In genomic region chr11:76724162-76724768, GRCh38 we compare ENCODE assay signal across 25 cellular contexts. TPM values are rescaled to one million over a fixed set of nuclear protein-coding genes. Genes with fewer than 3 reads are reported as not detected.
DNase-seq lines count a peak whose midpoint lies in the region; ATAC-seq and TF ChIP-seq lines count a peak whose summit lies in the region.
"Had no signal": no experiment of that assay in that cellular context is flagged by ENCODE, and none has a peak within 500 bp of the region (broad histone marks: within the 10 kb centered on the region; RNA-seq: fewer than 3 reads in every experiment).

No MANE protein-coding gene starts in this region.

- peaks cover 7% of the 10 kb centered on the region for H3K4me1 Mint-ChIP-seq in GM23338
- H3K4me1 Mint-ChIP-seq in neural crest cell: peaks cover 10% of the 10 kb centered on the region

- H3K27ac ChIP-seq in GM23338 (ENCODE audit: low read depth): no peak overlapping the region
- H3K27ac ChIP-seq: gastroesophageal sphincter, left lung had no signal

- DNase-seq in GM23338 (ENCODE audit: low spot score) (peak; percentile 66), KBM-7 (peak; percentile 37), astrocyte of the hippocampus (ENCODE audit: low read depth, low spot score) (peak; percentile 34), neural crest cell (ENCODE audit: low read depth, low spot score) (peak; percentile 47), NCI-H1105 treated with DMSO at 0.1 percent for 48 hours (lab: John Stamatoyannopoulos, UW) (no peak)
- DNase-seq in stimulated activated CD4-positive, alpha-beta T cell treated with anti-CD3 and anti-CD28 coated beads, Interleukin-12 subunit alpha, Interleukin-12 subunit beta, amount 100 ng/mL, for 4 hours: no peak
- DNase-seq: activated CD4-positive, alpha-beta T cell treated with anti-CD3 and anti-CD28 coated beads for 4 hours; activated effector memory CD4-positive, alpha-beta T cell treated with anti-CD3 and anti-CD28 coated beads, Interleukin-2, amount 50 U/mL, for 16 hours; activated T-cell treated with anti-CD3 and anti-CD28 coated beads, Interleukin-2, amount 50 U/mL, for 1 hour; DMS79; GF-D8; HFFc6; hypothalamus; left lung; naive thymus-derived CD8-positive, alpha-beta T cell; NCI-H2029 treated with DMSO at 0.1 percent for 48 hours; NCI-H2227 treated with DMSO at 0.1 percent for 48 hours; stimulated activated CD4-positive, alpha-beta T cell treated with anti-CD3 and anti-CD28 coated beads, Interleukin-2, amount 100 ng/mL, for 48 hours; trophoblast cell had no signal

- no peak for TF ChIP-seq CTCF in GM23338 (conservative IDR thresholded peaks at IDR 0.05; ENCODE audit: low read depth in 2 of 2)
- TF ChIP-seq CTCF in neural crest cell (conservative IDR thresholded peaks at IDR 0.05): no peak

- H3K9me3 Mint-ChIP-seq in GM23338: no peaks in the 10 kb centered on the region
- no peaks in the 10 kb centered on the region for H3K9me3 Mint-ChIP-seq in neural crest cell
- H3K9me3 Mint-ChIP-seq: CD14-positive monocyte; HFFc6; naive thymus-derived CD8-positive, alpha-beta T cell; stimulated activated effector memory CD8-positive, alpha-beta T cell treated with anti-CD3 and anti-CD28 coated beads, Interleukin-12 subunit alpha, Interleukin-12 subunit beta, amount 100 ng/mL, for 72 hours; T-helper 1 cell treated with Interleukin-12 subunit alpha and Interleukin-12 subunit beta and Interleukin-4 antibody, amounts not matched to agents 30 μg/mL and 1 μg/mL, for 36 hours had no signal

- H3K9me2 ChIP-seq in GM23338 (ENCODE audit: insufficient read depth): no peaks in the 10 kb centered on the region

- ATAC-seq in GM23338 (peak; percentile 39), HG03460 (IDR thresholded peaks at IDR 0.05; ENCODE audit: unreplicated experiment) (no peak)
- ATAC-seq: gastroesophageal sphincter; left lung; naive thymus-derived CD8-positive, alpha-beta T cell had no signal

- H3K27me3 Mint-ChIP-seq in GM23338 (ENCODE audit: insufficient read depth, low read depth, poor library complexity): peaks cover 2% of the 10 kb centered on the region
- peaks cover 49% of the 10 kb centered on the region for H3K27me3 Mint-ChIP-seq in neural crest cell (ENCODE audit: low read depth)

- H3K4me1 ChIP-seq in GM23338 (ENCODE audit: insufficient read depth): no peaks in the 10 kb centered on the region; the same call in 1 of the 2 replicates

- no peak overlapping the region for H3K27ac Mint-ChIP-seq in GM23338
- peak overlapping the region; percentile 3 for H3K27ac Mint-ChIP-seq in neural crest cell (ENCODE audit: unreplicated experiment)
- H3K27ac Mint-ChIP-seq: CD14-positive monocyte; HFFc6; naive thymus-derived CD8-positive, alpha-beta T cell; stimulated activated effector memory CD8-positive, alpha-beta T cell treated with anti-CD3 and anti-CD28 coated beads, Interleukin-12 subunit alpha, Interleukin-12 subunit beta, amount 100 ng/mL, for 72 hours; T-helper 1 cell treated with Interleukin-12 subunit alpha and Interleukin-12 subunit beta and Interleukin-4 antibody, amounts not matched to agents 30 μg/mL and 1 μg/mL, for 36 hours had no signal

- no peaks in the 10 kb centered on the region for H3K27me3 ChIP-seq in GM23338 (ENCODE audit: insufficient read depth)

- H3F3A ChIP-seq in GM23338 (replicated peaks; ENCODE audit: low read depth): no peaks in the 10 kb centered on the region

- no peak overlapping the region for H3K4me2 ChIP-seq in GM23338

- no peaks in the 10 kb centered on the region for H3K36me3 ChIP-seq in GM23338 (ENCODE audit: insufficient read depth)
- H3K36me3 ChIP-seq: gastroesophageal sphincter, left lung had no signal

- no peaks in the 10 kb centered on the region for H4K20me1 ChIP-seq in GM23338 (replicated peaks; ENCODE audit: insufficient read depth)

- no peaks in the 10 kb centered on the region for H3K36me3 Mint-ChIP-seq in GM23338 (ENCODE audit: low read depth)
- no peaks in the 10 kb centered on the region for H3K36me3 Mint-ChIP-seq in neural crest cell (ENCODE audit: low read depth)
- H3K36me3 Mint-ChIP-seq: CD14-positive monocyte; naive thymus-derived CD8-positive, alpha-beta T cell; stimulated activated effector memory CD8-positive, alpha-beta T cell treated with anti-CD3 and anti-CD28 coated beads, Interleukin-12 subunit alpha, Interleukin-12 subunit beta, amount 100 ng/mL, for 72 hours had no signal

- no peak overlapping the region for H2AFZ ChIP-seq in GM23338

- in situ Hi-C loops in KBM-7 (cut with MboI; ENCODE audit: low pct_unique_long_range_greater_than_20kb, low sequenced_read_pairs): no loop called here

- no peak overlapping the region for H3K4me3 ChIP-seq in GM23338
- H3K4me3 ChIP-seq: gastroesophageal sphincter, left lung had no signal

- H3K4me3 Mint-ChIP-seq in GM23338 (no peak overlapping the region), neural crest cell (no peak overlapping the region)
- H3K4me3 Mint-ChIP-seq: CD14-positive monocyte; HFFc6; naive thymus-derived CD8-positive, alpha-beta T cell; stimulated activated effector memory CD8-positive, alpha-beta T cell treated with anti-CD3 and anti-CD28 coated beads, Interleukin-12 subunit alpha, Interleukin-12 subunit beta, amount 100 ng/mL, for 72 hours; T-helper 1 cell treated with Interleukin-12 subunit alpha and Interleukin-12 subunit beta and Interleukin-4 antibody, amounts not matched to agents 30 μg/mL and 1 μg/mL, for 36 hours had no signal

- H3K79me2 ChIP-seq in GM23338 (replicated peaks; ENCODE audit: insufficient read depth): no peaks in the 10 kb centered on the region

TF ChIP-seq in GM23338, 12 proteins besides CTCF, POLR2A, EP300 and RAD21:
- TF ChIP-seq, protein P1, sequence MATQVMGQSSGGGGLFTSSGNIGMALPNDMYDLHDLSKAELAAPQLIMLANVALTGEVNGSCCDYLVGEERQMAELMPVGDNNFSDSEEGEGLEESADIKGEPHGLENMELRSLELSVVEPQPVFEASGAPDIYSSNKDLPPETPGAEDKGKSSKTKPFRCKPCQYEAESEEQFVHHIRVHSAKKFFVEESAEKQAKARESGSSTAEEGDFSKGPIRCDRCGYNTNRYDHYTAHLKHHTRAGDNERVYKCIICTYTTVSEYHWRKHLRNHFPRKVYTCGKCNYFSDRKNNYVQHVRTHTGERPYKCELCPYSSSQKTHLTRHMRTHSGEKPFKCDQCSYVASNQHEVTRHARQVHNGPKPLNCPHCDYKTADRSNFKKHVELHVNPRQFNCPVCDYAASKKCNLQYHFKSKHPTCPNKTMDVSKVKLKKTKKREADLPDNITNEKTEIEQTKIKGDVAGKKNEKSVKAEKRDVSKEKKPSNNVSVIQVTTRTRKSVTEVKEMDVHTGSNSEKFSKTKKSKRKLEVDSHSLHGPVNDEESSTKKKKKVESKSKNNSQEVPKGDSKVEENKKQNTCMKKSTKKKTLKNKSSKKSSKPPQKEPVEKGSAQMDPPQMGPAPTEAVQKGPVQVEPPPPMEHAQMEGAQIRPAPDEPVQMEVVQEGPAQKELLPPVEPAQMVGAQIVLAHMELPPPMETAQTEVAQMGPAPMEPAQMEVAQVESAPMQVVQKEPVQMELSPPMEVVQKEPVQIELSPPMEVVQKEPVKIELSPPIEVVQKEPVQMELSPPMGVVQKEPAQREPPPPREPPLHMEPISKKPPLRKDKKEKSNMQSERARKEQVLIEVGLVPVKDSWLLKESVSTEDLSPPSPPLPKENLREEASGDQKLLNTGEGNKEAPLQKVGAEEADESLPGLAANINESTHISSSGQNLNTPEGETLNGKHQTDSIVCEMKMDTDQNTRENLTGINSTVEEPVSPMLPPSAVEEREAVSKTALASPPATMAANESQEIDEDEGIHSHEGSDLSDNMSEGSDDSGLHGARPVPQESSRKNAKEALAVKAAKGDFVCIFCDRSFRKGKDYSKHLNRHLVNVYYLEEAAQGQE (IDR thresholded peaks at IDR 0.05; ENCODE audit: unreplicated experiment): peak; percentile 84
- no peak for TF ChIP-seq ZNF114 (CRISPR knock-in tag; IDR thresholded peaks at IDR 0.05)
TF ChIP-seq in GM23338: peak in this region for 1.

RNA-seq across cellular contexts. Expression of gene LRRC32, which starts 53.7 kb away (rescaled TPM):
- 0.42 and 0.89 TPM in 2 replicates for total RNA-seq in GM23338 (2014; rRNA removed; shearing (Covaris generic))
- polyA plus RNA-seq in GM23338 (2016; fragmentation: Nextera tagmentation; extraction: Ambion mirVana): 0.52 and 0.58 TPM in 2 replicates
- total RNA-seq in neural crest cell: 0.61 and 0.77 TPM in 2 replicates
- total RNA-seq: M059J had no signal
- polyA plus RNA-seq: CD14-positive monocyte; naive thymus-derived CD8-positive, alpha-beta T cell had no signal

RNA-seq across cellular contexts. Expression of gene TSKU, which starts 58.9 kb away (rescaled TPM):
- total RNA-seq in GM23338 (2014; rRNA removed; shearing (Covaris generic)): 31.1 and 33.8 TPM in 2 replicates
- polyA plus RNA-seq in GM23338 (2016; fragmentation: Nextera tagmentation; extraction: Ambion mirVana): 9.0 and 11.7 TPM in 2 replicates
- 27.5 and 28.3 TPM in 2 replicates for total RNA-seq in neural crest cell
- total RNA-seq: naive thymus-derived CD8-positive, alpha-beta T cell had no signal
- polyA plus RNA-seq: CD14-positive monocyte; naive thymus-derived CD8-positive, alpha-beta T cell had no signal

Comparison
In these comparisons a context has a peak if more than half of its experiments do, and no peak if none do; other contexts are left out.
1. DNase-seq: peak in GM23338 (single experiment), KBM-7 (single experiment), astrocyte of the hippocampus (single experiment) and neural crest cell (single experiment); none in stimulated activated CD4-positive, alpha-beta T cell treated with anti-CD3 and anti-CD28 coated beads, Interleukin-12 subunit alpha, Interleukin-12 subunit beta, amount 100 ng/mL, for 4 hours (single experiment) and NCI-H1105 treated with DMSO at 0.1 percent for 48 hours (single experiment).